ENCODE assay signal across 23 cellular contexts in genomic region chr3:54443572-54444161, GRCh38.
DNase-seq lines count a peak whose midpoint lies in the region; ATAC-seq and TF ChIP-seq lines count a peak whose summit lies in the region.
"Had no signal": no experiment of that assay in that cellular context is flagged by ENCODE, and none has a peak within 500 bp of the region (broad histone marks: within the 10 kb centered on the region; RNA-seq: fewer than 3 reads in every experiment).

No MANE protein-coding gene starts in this region.

- TF ChIP-seq POLR2A in right lobe of liver (IDR thresholded peaks at IDR 0.05): no peak

- DNase-seq in A172 (ENCODE audit: low spot score): peak; percentile 65
- DNase-seq in LoVo (ENCODE audit: low spot score): peak; percentile 58
- peak; percentile 75 for DNase-seq in cerebellar cortex (ENCODE audit: low spot score)
- DNase-seq in right lobe of liver: no peak
- no peak for DNase-seq in activated gamma-delta T cell (lab: John Stamatoyannopoulos, UW)
- DNase-seq in SW 1271 (lab: John Stamatoyannopoulos, UW): no peak
- DNase-seq in colonic mucosa: no peak
- DNase-seq in NCI-H146 treated with DMSO at 0.1 percent for 48 hours (lab: John Stamatoyannopoulos, UW; ENCODE audit: unreplicated experiment): no peak
- DNase-seq: ACHN; activated B cell treated with CpG ODN at 0.5 μM for 24 hours; activated CD8-positive, alpha-beta memory T cell treated with anti-CD3 and anti-CD28 coated beads, Interleukin-2, amount 50 U/mL, for 4 hours; Calu3; HCEC 1CT; Karpas-422; NCI-H1417 treated with DMSO at 0.1 percent for 48 hours; NCI-H446 treated with DMSO at 0.1 percent for 48 hours; psoas muscle; spleen; stimulated activated CD4-positive, alpha-beta T cell treated with anti-CD3 and anti-CD28 coated beads, Interleukin-4, amount 100 ng/mL, for 24 hours; stimulated activated naive CD4-positive, alpha-beta T cell; testis had no signal

- H3K9me3 ChIP-seq in right lobe of liver: no peaks in the 10 kb centered on the region
- no peaks in the 10 kb centered on the region for H3K9me3 ChIP-seq in colonic mucosa
- H3K9me3 ChIP-seq: psoas muscle, spleen, testis had no signal

- H3K4me3 ChIP-seq in right lobe of liver (no peak overlapping the region), colonic mucosa (no peak overlapping the region)
- H3K4me3 ChIP-seq: neural progenitor cell, psoas muscle, spleen, testis had no signal

- WGBS in right lobe of liver (ENCODE audit: insufficient coverage, low coverage, low lambda C conversion rate, missing lambda C conversion rate): 23% methylated on average over 10 of the region's 11 CpGs

- H3K27me3 ChIP-seq in right lobe of liver (no peaks in the 10 kb centered on the region), colonic mucosa (no peaks in the 10 kb centered on the region)
- H3K27me3 ChIP-seq: neural progenitor cell, spleen, testis had no signal

- no peaks in the 10 kb centered on the region for H3K4me1 ChIP-seq in right lobe of liver
- no peaks in the 10 kb centered on the region for H3K4me1 ChIP-seq in colonic mucosa
- H3K4me1 ChIP-seq: spleen, testis had no signal

- no peak overlapping the region for H3K27ac ChIP-seq in right lobe of liver
- no peak overlapping the region for H3K27ac ChIP-seq in colonic mucosa
- H3K27ac ChIP-seq: C4-2B, neural progenitor cell, psoas muscle, spleen, testis had no signal

- no peak for TF ChIP-seq CTCF in right lobe of liver (IDR thresholded peaks at IDR 0.05)
- TF ChIP-seq CTCF in colonic mucosa (IDR thresholded peaks at IDR 0.05): no peak

- no peak overlapping the region for H3K9ac ChIP-seq in colonic mucosa (ENCODE audit: low read depth in 2 of 2, low read length in 2 of 2)
- H3K9ac ChIP-seq: neural progenitor cell had no signal

- H3K36me3 ChIP-seq in right lobe of liver (no peaks in the 10 kb centered on the region), colonic mucosa (no peaks in the 10 kb centered on the region)
- H3K36me3 ChIP-seq: neural progenitor cell, spleen had no signal

- intact Hi-C loops in right lobe of liver (cut with DNase I): no loop called here
- intact Hi-C loops in colonic mucosa (cut with DNase I): no loop called here

- peak in 3 of 4 donors; percentile 31 to 72 (median 61) for ATAC-seq in right lobe of liver

Comparison
In these comparisons a context has a peak if more than half of its experiments do, and no peak if none do; other contexts are left out.
1. DNase-seq: peak in A172 (single experiment), LoVo (single experiment) and cerebellar cortex (single experiment); none in right lobe of liver (0 of 3), activated gamma-delta T cell (single experiment), SW 1271 (0 of 2), colonic mucosa (single experiment) and NCI-H146 treated with DMSO at 0.1 percent for 48 hours (single experiment).